ENCODE assay signal across 8 cellular contexts in genomic region chr17:44200478-44201155, GRCh38.
DNase-seq lines count a peak whose midpoint lies in the region; FAIRE-seq and TF ChIP-seq lines count a peak whose summit lies in the region.

No MANE protein-coding gene starts in this region.

- DNase-seq in H54 (ENCODE audit: insufficient read length, low spot score): no peak
- no peak for DNase-seq in foreskin fibroblast
- DNase-seq in retinal pigment epithelial cell (ENCODE audit: low read depth): no peak
- no peak for DNase-seq in urothelium cell line (ENCODE audit: low spot score)
- no peak for DNase-seq in GM19238 (ENCODE audit: insufficient read length, low spot score)
- DNase-seq in activated CD4-positive, alpha-beta T cell treated with anti-CD3 and anti-CD28 coated beads for 1 hour: no peak

- H3K9ac ChIP-seq in BLaER1 treated with 17β-estradiol and CSF1 and Interleukin-3, amounts not matched to agents 10 nM and 100 nM: peak overlapping the region; percentile 89 to 98 (median 94)
- H3K9ac ChIP-seq in SU-DHL-6 (ENCODE audit: low read length): peak overlapping the region; percentile 89

- peak; percentile 45; the same call in 1 of the 2 replicates for TF ChIP-seq POLR2A in H54 (IDR thresholded peaks at IDR 0.05; ENCODE audit: low read depth, low read length)

- peaks cover 59 to 71% (median 65%) of the 10 kb centered on the region in 10 experiments for H3K4me1 ChIP-seq in BLaER1 treated with 17β-estradiol and CSF1 and Interleukin-3, amounts not matched to agents 10 nM and 100 nM

- peak overlapping the region; percentile 90 to 99 (median 95) for H3K4me2 ChIP-seq in BLaER1 treated with 17β-estradiol and CSF1 and Interleukin-3, amounts not matched to agents 10 nM and 100 nM
- peak overlapping the region; percentile 66 for H3K4me2 ChIP-seq in SU-DHL-6 (ENCODE audit: low read depth, low read length, poor library complexity, severe bottlenecking)

- H3K27ac ChIP-seq in BLaER1 treated with 17β-estradiol and CSF1 and Interleukin-3, amounts not matched to agents 10 nM and 100 nM: peak overlapping the region; percentile 87 to 96 (median 94)
- H3K27ac ChIP-seq in SU-DHL-6 (ENCODE audit: low read depth, low read length): peak overlapping the region; percentile 92

- TF ChIP-seq CTCF in SU-DHL-6 (IDR thresholded peaks at IDR 0.05; ENCODE audit: insufficient read depth, low read length, poor library complexity, severe bottlenecking): no peak
- TF ChIP-seq CTCF in foreskin fibroblast (IDR thresholded peaks at IDR 0.05; ENCODE audit: low read depth, low read length): no peak
- no peak for TF ChIP-seq CTCF in retinal pigment epithelial cell (conservative IDR thresholded peaks at IDR 0.05; ENCODE audit: low read depth, low read length)

- peaks cover 28% of the 10 kb centered on the region for H3F3A ChIP-seq in SU-DHL-6 (ENCODE audit: insufficient read depth)

- H3K9me2 ChIP-seq in SU-DHL-6 (replicated peaks; ENCODE audit: insufficient read depth, low read length): no peaks in the 10 kb centered on the region

- peaks cover 18 to 25% (median 21%) of the 10 kb centered on the region in 11 experiments for H3K36me3 ChIP-seq in BLaER1 treated with 17β-estradiol and CSF1 and Interleukin-3, amounts not matched to agents 10 nM and 100 nM
- 0 out of 2 replicates have a peak, but pooled peaks cover 3% of the 10 kb centered on the region for H3K36me3 ChIP-seq in SU-DHL-6 (ENCODE audit: low read length)

- no peak for FAIRE-seq in H54 (lab: Jason Lieb, UNC)
- no peak for FAIRE-seq in urothelium cell line (lab: Jason Lieb, UNC)

- peaks cover 21% of the 10 kb centered on the region for H3K79me2 ChIP-seq in SU-DHL-6 (ENCODE audit: insufficient read depth, low read length)

- peak overlapping the region; percentile 65 to 92 (median 76) for H3K4me3 ChIP-seq in BLaER1 treated with 17β-estradiol and CSF1 and Interleukin-3, amounts not matched to agents 10 nM and 100 nM
- H3K4me3 ChIP-seq in SU-DHL-6 (ENCODE audit: insufficient read depth, low read length, poor library complexity, severe bottlenecking) (peak overlapping the region; percentile 64), foreskin fibroblast (ENCODE audit: low read depth in 1 of 2, low read length in 2 of 2) (peak overlapping the region; percentile 50 to 73), retinal pigment epithelial cell (ENCODE audit: low read length) (peak overlapping the region; percentile 75)

- H2AFZ ChIP-seq in SU-DHL-6 (ENCODE audit: low read depth, low read length, severe bottlenecking): no peak overlapping the region

- H3K27me3 ChIP-seq in BLaER1 treated with 17β-estradiol and CSF1 and Interleukin-3, amounts not matched to agents 10 nM and 100 nM: no peaks in the 10 kb centered on the region
- no peaks in the 10 kb centered on the region for H3K27me3 ChIP-seq in SU-DHL-6 (ENCODE audit: low read length)

- peaks cover 0 to 23% (median 11%) of the 10 kb centered on the region in 11 experiments; a peak in 8 of 22 replicates for H4K20me1 ChIP-seq in BLaER1 treated with 17β-estradiol and CSF1 and Interleukin-3, amounts not matched to agents 10 nM and 100 nM
- H4K20me1 ChIP-seq in SU-DHL-6 (ENCODE audit: low read depth, low read length): no peaks in the 10 kb centered on the region

- no peaks in the 10 kb centered on the region for H3K9me3 ChIP-seq in BLaER1 treated with 17β-estradiol and CSF1 and Interleukin-3, amounts not matched to agents 10 nM and 100 nM (replicated peaks in 1 of 11)
- H3K9me3 ChIP-seq in SU-DHL-6 (ENCODE audit: insufficient read depth, low read length): no peaks in the 10 kb centered on the region
